In genomic region chr2:158407031-158407430, GRCh38 we compare ENCODE assay signal across 21 cellular contexts. TPM values are rescaled to one million over a fixed set of nuclear protein-coding genes. Genes with fewer than 3 reads are reported as not detected.
"Had no signal": no experiment of that assay in that cellular context is flagged by ENCODE, and none has a peak within 500 bp of the region (broad histone marks: within the 10 kb centered on the region; RNA-seq: fewer than 3 reads in every experiment).

No MANE protein-coding gene starts in this region.

- H3K27me3 ChIP-seq: ovary, vagina had no signal

- H3K4me1 ChIP-seq: foreskin keratinocyte, prostate gland had no signal

- H3K27ac Mint-ChIP-seq: activated naive CD8-positive, alpha-beta T cell treated with anti-CD3 and anti-CD28 coated beads for 36 hours; activated T-helper 2 cell treated with anti-CD3 and anti-CD28 coated beads, Interferon-gamma antibody, Interleukin-2, Interleukin-4, amounts not matched to agents 10 μg/mL and 5 μg/mL and 100 μg/mL, durations not matched to agents 14 hours and 24 hours and 36 hours; natural killer cell treated with Interleukin-12 subunit alpha and Interleukin-12 subunit beta and Interleukin-15 and Interleukin-18, amount 100 ng/mL, for 72 hours; type B pancreatic cell had no signal

- DNase-seq: activated CD4-positive, CD25-positive, alpha-beta regulatory T cell treated with anti-CD3 and anti-CD28 coated beads, Interleukin-2, amount 50 U/mL, for 72 hours; activated naive CD4-positive, alpha-beta T cell treated with Interleukin-2 at 50 U/mL for 16 hours; activated naive CD8-positive, alpha-beta T cell treated with anti-CD3 and anti-CD28 coated beads for 36 hours; activated T-cell treated with anti-CD3 and anti-CD28 coated beads, Interleukin-2, amount 50 U/mL, for 4 hours; erythroblast; foreskin keratinocyte; hypothalamus; left ventricle myocardium superior; mammary epithelial cell; ovary; stimulated activated CD4-positive, alpha-beta T cell treated with anti-CD3 and anti-CD28 coated beads, Interleukin-2, amount 100 ng/mL, for 48 hours; stimulated activated CD8-positive, alpha-beta memory T cell treated with anti-CD3 and anti-CD28 coated beads, Interleukin-4, amount 100 ng/mL, for 48 hours; stimulated activated naive CD4-positive, alpha-beta T cell; WERI-Rb-1 had no signal

- H3K36me3 ChIP-seq: ovary, prostate gland, thoracic aorta, vagina, WERI-Rb-1 had no signal

- H3K4me3 ChIP-seq: ovary, prostate gland, thoracic aorta, vagina had no signal

- H3K27ac ChIP-seq: foreskin keratinocyte, ovary, prostate gland, thoracic aorta, vagina, WERI-Rb-1 had no signal

- H3K36me3 Mint-ChIP-seq: activated naive CD8-positive, alpha-beta T cell treated with anti-CD3 and anti-CD28 coated beads for 36 hours; type B pancreatic cell had no signal

- H3K27me3 Mint-ChIP-seq: type B pancreatic cell had no signal

- H3K4me3 Mint-ChIP-seq: activated naive CD8-positive, alpha-beta T cell treated with anti-CD3 and anti-CD28 coated beads for 36 hours; activated T-cell treated with anti-CD3 and anti-CD28 coated beads, Interleukin-2, amount 50 U/mL, for 4 hours; central memory CD8-positive, alpha-beta T cell; natural killer cell treated with Interleukin-12 subunit alpha and Interleukin-12 subunit beta and Interleukin-15 and Interleukin-18, amount 100 ng/mL, for 72 hours; type B pancreatic cell had no signal

- H3K4me1 Mint-ChIP-seq: activated naive CD8-positive, alpha-beta T cell treated with anti-CD3 and anti-CD28 coated beads for 36 hours; central memory CD8-positive, alpha-beta T cell had no signal

- H3K9me3 ChIP-seq: ovary, prostate gland, vagina had no signal

RNA-seq across cellular contexts. Expression of gene CCDC148, which starts 49.5 kb away (rescaled TPM):
- total RNA-seq: activated naive CD8-positive, alpha-beta T cell treated with anti-CD3 and anti-CD28 coated beads for 36 hours; activated T-helper 2 cell treated with anti-CD3 and anti-CD28 coated beads, Interferon-gamma antibody, Interleukin-2, Interleukin-4, amounts not matched to agents 10 μg/mL and 5 μg/mL and 100 μg/mL, durations not matched to agents 14 hours and 24 hours and 36 hours; natural killer cell treated with Interleukin-12 subunit alpha and Interleukin-12 subunit beta and Interleukin-15 and Interleukin-18, amount 100 ng/mL, for 72 hours; vagina had no signal
